Comparison of ENCODE assay signal across 9 cellular contexts in genomic region chr5:11719888-11720481, GRCh38.
DNase-seq lines count a peak whose midpoint lies in the region; ATAC-seq, FAIRE-seq and TF ChIP-seq lines count a peak whose summit lies in the region.
"Had no signal": no experiment of that assay in that cellular context is flagged by ENCODE, and none has a peak within 500 bp of the region (broad histone marks: within the 10 kb centered on the region; RNA-seq: fewer than 3 reads in every experiment).

No MANE protein-coding gene starts in this region.

- no peaks in the 10 kb centered on the region for H4K20me1 ChIP-seq in DND-41 (ENCODE audit: insufficient read depth, low read length)

- no peaks in the 10 kb centered on the region for H3K27me3 ChIP-seq in DND-41 (ENCODE audit: insufficient read depth, low read length, poor library complexity)
- no peaks in the 10 kb centered on the region for H3K27me3 ChIP-seq in bronchial epithelial cell (ENCODE audit: control insufficient read depth, insufficient read depth, low read length)

- H3K9me3 ChIP-seq in DND-41 (ENCODE audit: insufficient read depth, low read length, severe bottlenecking): no peaks in the 10 kb centered on the region

- H3K36me3 ChIP-seq in DND-41 (ENCODE audit: insufficient read depth, low read length) (no peaks in the 10 kb centered on the region), bronchial epithelial cell (ENCODE audit: control insufficient read depth, insufficient read depth, low read length) (no peaks in the 10 kb centered on the region)
- H3K36me3 ChIP-seq: HAP-1 had no signal

- H3K4me1 ChIP-seq in DND-41 (ENCODE audit: insufficient read depth, low read length): no peaks in the 10 kb centered on the region
- H3K4me1 ChIP-seq: HAP-1 had no signal

- TF ChIP-seq CTCF in DND-41 (IDR thresholded peaks at IDR 0.05; ENCODE audit: borderline replicate concordance, extremely low read depth, low read length, poor library complexity, severe bottlenecking) (peak; percentile 44), bronchial epithelial cell (IDR thresholded peaks at IDR 0.05; ENCODE audit: insufficient read depth, low read length, severe bottlenecking) (no peak)

- H2AFZ ChIP-seq in DND-41 (ENCODE audit: low read depth, low read length): no peak overlapping the region

- no peak overlapping the region for H3K4me2 ChIP-seq in DND-41 (ENCODE audit: insufficient read depth, low read length)

- H3K9ac ChIP-seq in DND-41 (ENCODE audit: low read depth, low read length): no peak overlapping the region

- H3K27ac ChIP-seq in DND-41 (ENCODE audit: low read length): no peak overlapping the region

- H3K4me3 ChIP-seq in DND-41 (ENCODE audit: low read depth in 1 of 2, low read length in 2 of 2) (no peak overlapping the region), bronchial epithelial cell (ENCODE audit: low read depth, low read length) (no peak overlapping the region)
- H3K4me3 ChIP-seq: HAP-1 had no signal

- DNase-seq in DND-41: peak; percentile 14
- peak; percentile 51 for DNase-seq in NCI-H748 treated with DMSO at 0.1 percent for 48 hours (lab: John Stamatoyannopoulos, UW)
- DNase-seq in bronchial epithelial cell (ENCODE audit: low read depth): peak; percentile 32
- peak; percentile 77 for DNase-seq in midbrain (lab: John Stamatoyannopoulos, UW)
- DNase-seq in activated naive CD4-positive, alpha-beta T cell (lab: John Stamatoyannopoulos, UW): no peak

- no peak for FAIRE-seq in bronchial epithelial cell (lab: Jason Lieb, UNC)

- no peaks in the 10 kb centered on the region for H3K79me2 ChIP-seq in DND-41 (ENCODE audit: insufficient read depth, low read length)

- ATAC-seq in DND-41 (ENCODE audit: insufficient read depth, low read depth): no peak; the same call in 2 of the 3 replicates
- peak; percentile 54 for ATAC-seq in HG03066 (IDR thresholded peaks at IDR 0.05; ENCODE audit: low read depth, unreplicated experiment)
- no peak for ATAC-seq in HG02938 (IDR thresholded peaks at IDR 0.05; ENCODE audit: unreplicated experiment)
- ATAC-seq in GM21786 (IDR thresholded peaks at IDR 0.05; ENCODE audit: unreplicated experiment): no peak

Comparison
In these comparisons a context has a peak if more than half of its experiments do, and no peak if none do; other contexts are left out.
1. DNase-seq: peak in DND-41 (single experiment), NCI-H748 treated with DMSO at 0.1 percent for 48 hours (single experiment), bronchial epithelial cell (single experiment) and midbrain (single experiment); none in activated naive CD4-positive, alpha-beta T cell (0 of 4).